ENCODE assay signal across 30 cellular contexts in the genomic region with DNA sequence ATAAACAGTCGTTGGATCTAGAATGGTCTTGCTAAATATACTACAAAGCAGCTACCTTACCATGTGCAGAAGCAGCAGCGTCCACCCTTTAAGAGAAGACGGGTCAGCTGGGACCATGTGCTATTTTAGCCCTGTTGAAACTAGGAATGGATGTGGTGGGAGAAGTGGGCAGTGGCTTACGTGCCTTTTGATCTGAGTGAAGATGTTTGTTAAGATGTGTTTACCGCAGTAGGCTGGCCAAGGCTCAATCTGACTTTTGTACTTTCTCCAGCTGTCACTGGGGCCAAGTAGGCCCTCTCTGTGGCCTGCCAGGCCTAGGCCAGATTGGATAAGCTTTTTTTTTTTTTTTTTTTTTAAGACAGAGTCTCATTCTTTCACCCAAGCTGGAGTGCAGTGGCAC. TPM values are rescaled to one million over a fixed set of nuclear protein-coding genes. Genes with fewer than 3 reads are reported as not detected.
"Had no signal": no experiment of that assay in that cellular context is flagged by ENCODE, and none has a peak within 500 bp of the region (broad histone marks: within the 10 kb centered on the region; RNA-seq: fewer than 3 reads in every experiment).

No MANE protein-coding gene starts in this region.

- H3K27ac ChIP-seq: adrenal gland, esophagus muscularis mucosa, upper lobe of right lung had no signal

- ATAC-seq: body of pancreas; left cardiac atrium; natural killer cell treated with Interleukin-12 subunit alpha and Interleukin-12 subunit beta and Interleukin-15 and Interleukin-18, amount 100 ng/mL, for 72 hours; upper lobe of right lung had no signal

- H3K27me3 ChIP-seq: body of pancreas, upper lobe of right lung had no signal

- H3K9me3 ChIP-seq: adrenal gland, body of pancreas, esophagus muscularis mucosa, upper lobe of right lung had no signal

- FAIRE-seq: colon had no signal

- H3K27ac Mint-ChIP-seq: activated CD4-positive, alpha-beta memory T cell treated with anti-CD3 and anti-CD28 coated beads for 36 hours; activated CD4-positive, alpha-beta T cell treated with anti-CD3 and anti-CD28 coated beads, Interleukin-2, amount 10 ng/mL, durations not matched to agents 24 days and 14 days; activated naive CD4-positive, alpha-beta T cell treated with anti-CD3 and anti-CD28 coated beads for 36 hours; activated naive CD8-positive, alpha-beta T cell treated with anti-CD3 and anti-CD28 coated beads for 36 hours; activated T-helper 1 cell treated with anti-CD3 and anti-CD28 coated beads, Interleukin-12 subunit alpha, Interleukin-12 subunit beta, Interleukin-2, Interleukin-4 antibody, amounts not matched to agents 30 ng/mL and 10 ng/mL and 1 ng/mL, durations not matched to agents 14 hours and 24 hours and 36 hours; memory B cell; natural killer cell treated with Interleukin-12 subunit alpha and Interleukin-12 subunit beta and Interleukin-15 and Interleukin-18, amount 100 ng/mL, for 72 hours had no signal

- H3K4me3 ChIP-seq: adrenal gland, body of pancreas, esophagus muscularis mucosa, upper lobe of right lung had no signal

- H3K4me3 Mint-ChIP-seq: activated CD4-positive, alpha-beta memory T cell treated with anti-CD3 and anti-CD28 coated beads for 36 hours; activated CD4-positive, alpha-beta T cell treated with anti-CD3 and anti-CD28 coated beads, Interleukin-2, amount 10 ng/mL, durations not matched to agents 24 days and 14 days; activated naive CD4-positive, alpha-beta T cell treated with anti-CD3 and anti-CD28 coated beads for 36 hours; activated naive CD8-positive, alpha-beta T cell treated with anti-CD3 and anti-CD28 coated beads for 36 hours; activated T-helper 1 cell treated with anti-CD3 and anti-CD28 coated beads, Interleukin-12 subunit alpha, Interleukin-12 subunit beta, Interleukin-2, Interleukin-4 antibody, amounts not matched to agents 30 ng/mL and 10 ng/mL and 1 ng/mL, durations not matched to agents 14 hours and 24 hours and 36 hours; memory B cell; natural killer cell treated with Interleukin-12 subunit alpha and Interleukin-12 subunit beta and Interleukin-15 and Interleukin-18, amount 100 ng/mL, for 72 hours had no signal

- H3K9me3 Mint-ChIP-seq: activated CD4-positive, alpha-beta memory T cell treated with anti-CD3 and anti-CD28 coated beads for 36 hours; activated CD4-positive, alpha-beta T cell treated with anti-CD3 and anti-CD28 coated beads, Interleukin-2, amount 10 ng/mL, durations not matched to agents 24 days and 14 days; activated naive CD4-positive, alpha-beta T cell treated with anti-CD3 and anti-CD28 coated beads for 36 hours; activated naive CD8-positive, alpha-beta T cell treated with anti-CD3 and anti-CD28 coated beads for 36 hours; activated T-helper 1 cell treated with anti-CD3 and anti-CD28 coated beads, Interleukin-12 subunit alpha, Interleukin-12 subunit beta, Interleukin-2, Interleukin-4 antibody, amounts not matched to agents 30 ng/mL and 10 ng/mL and 1 ng/mL, durations not matched to agents 14 hours and 24 hours and 36 hours; memory B cell; natural killer cell treated with Interleukin-12 subunit alpha and Interleukin-12 subunit beta and Interleukin-15 and Interleukin-18, amount 100 ng/mL, for 72 hours had no signal

- H3K36me3 ChIP-seq: adrenal gland, esophagus muscularis mucosa, upper lobe of right lung had no signal

- H3K4me1 Mint-ChIP-seq: memory B cell had no signal

- DNase-seq: activated CD4-positive, alpha-beta memory T cell treated with anti-CD3 and anti-CD28 coated beads for 36 hours; activated CD4-positive, alpha-beta T cell treated with anti-CD3 and anti-CD28 coated beads, Interleukin-2, amount 10 ng/mL, durations not matched to agents 24 days and 14 days; activated CD4-positive, CD25-positive, alpha-beta regulatory T cell treated with anti-CD3 and anti-CD28 coated beads, Interleukin-2, amount 50 U/mL, for 72 hours; activated CD8-positive, alpha-beta memory T cell treated with anti-CD3 and anti-CD28 coated beads, Interleukin-2, amount 50 U/mL, for 4 hours; activated effector memory CD4-positive, alpha-beta T cell treated with anti-CD3 and anti-CD28 coated beads, Interleukin-2, amount 50 U/mL, for 16 hours; activated naive CD4-positive, alpha-beta T cell treated with anti-CD3 and anti-CD28 coated beads for 36 hours; activated naive CD8-positive, alpha-beta T cell treated with anti-CD3 and anti-CD28 coated beads for 36 hours; activated T-cell treated with anti-CD3 and anti-CD28 coated beads, Interleukin-2, amount 50 U/mL, for 1 hour; adrenal gland; aorta; effector CD4-positive, alpha-beta T cell; foreskin melanocyte; glutamatergic neuron; islet precursor cell; left cardiac atrium; midbrain; stimulated activated CD4-positive, alpha-beta T cell treated with anti-CD3 and anti-CD28 coated beads, Interleukin-2, amount 100 ng/mL, for 48 hours; stimulated activated naive CD4-positive, alpha-beta T cell treated with Interleukin-2 at 50 U/mL for 16 hours; T-helper 2 cell; upper lobe of right lung had no signal

- H3K36me3 Mint-ChIP-seq: activated CD4-positive, alpha-beta memory T cell treated with anti-CD3 and anti-CD28 coated beads for 36 hours; activated naive CD8-positive, alpha-beta T cell treated with anti-CD3 and anti-CD28 coated beads for 36 hours; memory B cell; natural killer cell treated with Interleukin-12 subunit alpha and Interleukin-12 subunit beta and Interleukin-15 and Interleukin-18, amount 100 ng/mL, for 72 hours had no signal

RNA-seq across cellular contexts. Expression of gene HABP2, which starts 9.3 kb away (rescaled TPM):
- total RNA-seq: activated CD4-positive, alpha-beta memory T cell treated with anti-CD3 and anti-CD28 coated beads for 36 hours; activated CD4-positive, alpha-beta T cell treated with anti-CD3 and anti-CD28 coated beads, Interleukin-2, amount 10 ng/mL, durations not matched to agents 24 days and 14 days; activated CD8-positive, alpha-beta memory T cell treated with anti-CD3 and anti-CD28 coated beads for 36 hours; activated naive CD4-positive, alpha-beta T cell treated with anti-CD3 and anti-CD28 coated beads for 36 hours; activated naive CD8-positive, alpha-beta T cell treated with anti-CD3 and anti-CD28 coated beads for 36 hours; activated T-helper 1 cell treated with anti-CD3 and anti-CD28 coated beads, Interleukin-12 subunit alpha, Interleukin-12 subunit beta, Interleukin-2, Interleukin-4 antibody, amounts not matched to agents 30 ng/mL and 10 ng/mL and 1 ng/mL, durations not matched to agents 14 hours and 24 hours and 36 hours; aorta; esophagus muscularis mucosa; left cardiac atrium; natural killer cell treated with Interleukin-12 subunit alpha and Interleukin-12 subunit beta and Interleukin-15 and Interleukin-18, amount 100 ng/mL, for 72 hours; osteoblast; posterior vena cava; subcutaneous adipose tissue had no signal
- polyA plus RNA-seq: aorta had no signal
